ENCODE assay signal across 1 cellular context in genomic region chr1:21334214-21335087, GRCh38.
TF ChIP-seq lines count a peak whose summit lies in the region.

No MANE protein-coding gene starts in this region.

TF ChIP-seq in HepG2, 621 proteins besides CTCF, POLR2A, EP300 and RAD21 (continued from another document and continues in another):
- no peak for TF ChIP-seq NR3C1 (CRISPR knock-in tag; IDR thresholded peaks at IDR 0.05)
- TF ChIP-seq ZNF850 (CRISPR knock-in tag; conservative IDR thresholded peaks at IDR 0.05), result no peak
- TF ChIP-seq CREM (IDR thresholded peaks at IDR 0.05), result no peak
- TF ChIP-seq CREM (CRISPR knock-in tag; IDR thresholded peaks at IDR 0.05), result no peak
- no peak for TF ChIP-seq ZBTB33 (CRISPR knock-in tag; IDR thresholded peaks at IDR 0.05)
- TF ChIP-seq ZFX (CRISPR knock-in tag; IDR thresholded peaks at IDR 0.05; ENCODE audit: low read depth), result no peak
- no peak for TF ChIP-seq RERE (CRISPR knock-in tag; IDR thresholded peaks at IDR 0.05; ENCODE audit: low read depth)
- TF ChIP-seq CBX1 (IDR thresholded peaks at IDR 0.05; ENCODE audit: low read depth), result no peak
- no peak for TF ChIP-seq ZNF83 (CRISPR knock-in tag; IDR thresholded peaks at IDR 0.05; ENCODE audit: borderline replicate concordance)
- no peak for TF ChIP-seq POLR2AphosphoS5 (IDR thresholded peaks at IDR 0.05; ENCODE audit: low read depth, low read length)
- TF ChIP-seq MAFG (CRISPR knock-in tag; IDR thresholded peaks at IDR 0.05), result no peak
- no peak for TF ChIP-seq TP53 (CRISPR knock-in tag; conservative IDR thresholded peaks at IDR 0.05)
- no peak for TF ChIP-seq PHF21A (CRISPR knock-in tag; IDR thresholded peaks at IDR 0.05)
- TF ChIP-seq ATAD3A (CRISPR knock-in tag; IDR thresholded peaks at IDR 0.05), result no peak
- no peak for TF ChIP-seq ETS1 (CRISPR knock-in tag; IDR thresholded peaks at IDR 0.05)
- no peak for TF ChIP-seq NR2F2 (IDR thresholded peaks at IDR 0.05; ENCODE audit: borderline replicate concordance, low read depth)
- no peak for TF ChIP-seq GMEB2 (CRISPR knock-in tag; IDR thresholded peaks at IDR 0.05; ENCODE audit: low read depth)
- TF ChIP-seq SETDB1 (CRISPR knock-in tag; IDR thresholded peaks at IDR 0.05; ENCODE audit: borderline replicate concordance), result no peak
- no peak for TF ChIP-seq ZNF256 (CRISPR knock-in tag; conservative IDR thresholded peaks at IDR 0.05)
- no peak for TF ChIP-seq PHF20 (CRISPR knock-in tag; IDR thresholded peaks at IDR 0.05)
- no peak for TF ChIP-seq E2F5 (CRISPR knock-in tag; conservative IDR thresholded peaks at IDR 0.05)
- no peak for TF ChIP-seq ZNF589 (CRISPR knock-in tag; conservative IDR thresholded peaks at IDR 0.05)
- TF ChIP-seq HCFC1 (IDR thresholded peaks at IDR 0.05; ENCODE audit: low read depth, low read length), result no peak
- no peak for TF ChIP-seq TERF1 (CRISPR knock-in tag; IDR thresholded peaks at IDR 0.05)
- TF ChIP-seq RBM39 (IDR thresholded peaks at IDR 0.05; ENCODE audit: low read depth, low read length, poor library complexity, severe bottlenecking), result no peak
- TF ChIP-seq ETV5 (CRISPR knock-in tag; IDR thresholded peaks at IDR 0.05; ENCODE audit: borderline replicate concordance), result peak; percentile 85; the same call in 1 of the 2 replicates
- no peak for TF ChIP-seq PCBP1 (IDR thresholded peaks at IDR 0.05; ENCODE audit: borderline replicate concordance, low read depth, low read length)
- no peak for TF ChIP-seq MXD4 (CRISPR knock-in tag; IDR thresholded peaks at IDR 0.05)
- no peak for TF ChIP-seq DBP (CRISPR knock-in tag; IDR thresholded peaks at IDR 0.05; ENCODE audit: not compliant biosample characterization)
- TF ChIP-seq ZNF768 (CRISPR knock-in tag; IDR thresholded peaks at IDR 0.05), result peak; percentile 31; the same call in 1 of the 2 replicates
- TF ChIP-seq SPEN (CRISPR knock-in tag; IDR thresholded peaks at IDR 0.05; ENCODE audit: low read depth), result peak; percentile 11; the same call in 1 of the 2 replicates
- 0 out of 2 replicates have a peak, but pooled peaks have one; percentile 71 for TF ChIP-seq SMAD1 (CRISPR knock-in tag; IDR thresholded peaks at IDR 0.05; ENCODE audit: borderline replicate concordance, low read depth)
- TF ChIP-seq ZNF10 (CRISPR knock-in tag; IDR thresholded peaks at IDR 0.05; ENCODE audit: borderline replicate concordance, low read depth), result no peak
- no peak for TF ChIP-seq ZIK1 (CRISPR knock-in tag; IDR thresholded peaks at IDR 0.05; ENCODE audit: borderline replicate concordance, low read depth)
- no peak for TF ChIP-seq ZMYM3 (CRISPR knock-in tag; IDR thresholded peaks at IDR 0.05)
- TF ChIP-seq NFKB2 (CRISPR knock-in tag; IDR thresholded peaks at IDR 0.05; ENCODE audit: borderline replicate concordance), result no peak
- TF ChIP-seq CENPX (CRISPR knock-in tag; IDR thresholded peaks at IDR 0.05), result no peak
- no peak for TF ChIP-seq SUZ12 (IDR thresholded peaks at IDR 0.05; ENCODE audit: low read depth, low read length)
- no peak for TF ChIP-seq ZNF639 (CRISPR knock-in tag; conservative IDR thresholded peaks at IDR 0.05)
- TF ChIP-seq ATF4 (CRISPR knock-in tag; IDR thresholded peaks at IDR 0.05), result no peak
- no peak for TF ChIP-seq FLYWCH1 (CRISPR knock-in tag; IDR thresholded peaks at IDR 0.05)
- TF ChIP-seq KDM1A (CRISPR knock-in tag; IDR thresholded peaks at IDR 0.05), result 0 out of 2 replicates have a peak, but pooled peaks have one; percentile 47
- no peak for TF ChIP-seq STAT5B (CRISPR knock-in tag; IDR thresholded peaks at IDR 0.05)
- no peak for TF ChIP-seq SKIL (CRISPR knock-in tag; IDR thresholded peaks at IDR 0.05; ENCODE audit: borderline replicate concordance)
- no peak for TF ChIP-seq ZNF383 (CRISPR knock-in tag; IDR thresholded peaks at IDR 0.05; ENCODE audit: borderline replicate concordance)
- no peak for TF ChIP-seq EEA1 (CRISPR knock-in tag; IDR thresholded peaks at IDR 0.05; ENCODE audit: borderline replicate concordance)
- peak; percentile 56; the same call in 1 of the 2 replicates for TF ChIP-seq MXD3 (CRISPR knock-in tag; IDR thresholded peaks at IDR 0.05)
- TF ChIP-seq IRF2 (CRISPR knock-in tag; IDR thresholded peaks at IDR 0.05), result 0 out of 2 replicates have a peak, but pooled peaks have one; percentile 28
- no peak for TF ChIP-seq ZNF703 (CRISPR knock-in tag; IDR thresholded peaks at IDR 0.05; ENCODE audit: borderline replicate concordance)
- no peak for TF ChIP-seq TRIM24 (CRISPR knock-in tag; IDR thresholded peaks at IDR 0.05)
- no peak for TF ChIP-seq ZNF616 (CRISPR knock-in tag; IDR thresholded peaks at IDR 0.05; ENCODE audit: low read depth)
- no peak for TF ChIP-seq ZNF672 (CRISPR knock-in tag; IDR thresholded peaks at IDR 0.05)
